ENCODE assay signal across 8 cellular contexts in genomic region chr7:107169120-107170050, GRCh38. TPM values are rescaled to one million over a fixed set of nuclear protein-coding genes. Genes with fewer than 3 reads are reported as not detected.
DNase-seq lines count a peak whose midpoint lies in the region; ATAC-seq, FAIRE-seq and TF ChIP-seq lines count a peak whose summit lies in the region.

No MANE protein-coding gene starts in this region.

- peak overlapping the region; percentile 82 for H2AFZ ChIP-seq in SU-DHL-6 (ENCODE audit: low read depth, low read length, severe bottlenecking)

- peaks cover 50% of the 10 kb centered on the region for H3K4me1 Mint-ChIP-seq in osteocyte (ENCODE audit: unreplicated experiment)

- TF ChIP-seq CTCF in SU-DHL-6 (IDR thresholded peaks at IDR 0.05; ENCODE audit: insufficient read depth, low read length, poor library complexity, severe bottlenecking), result no peak
- TF ChIP-seq CTCF in osteocyte (IDR thresholded peaks at IDR 0.05), result no peak
- TF ChIP-seq CTCF in thoracic aorta (IDR thresholded peaks at IDR 0.05), result no peak

- H3K79me2 ChIP-seq in SU-DHL-6 (ENCODE audit: insufficient read depth, low read length), result peaks cover 23% of the 10 kb centered on the region

- peak; percentile 95 for FAIRE-seq in G401.6 (lab: Jason Lieb, UNC)

- no peaks in the 10 kb centered on the region for H3K9me2 ChIP-seq in SU-DHL-6 (replicated peaks; ENCODE audit: insufficient read depth, low read length)

- H3K4me3 Mint-ChIP-seq in osteocyte (ENCODE audit: unreplicated experiment), result peak overlapping the region; percentile 95

- H3K36me3 Mint-ChIP-seq in osteocyte (ENCODE audit: unreplicated experiment), result no peaks in the 10 kb centered on the region

- no peaks in the 10 kb centered on the region for H3K27me3 Mint-ChIP-seq in osteocyte (ENCODE audit: unreplicated experiment)

- peaks cover 27 to 29% of the 10 kb centered on the region in 2 donors for H3K4me1 ChIP-seq in thoracic aorta (ENCODE audit: control insufficient read depth in 1 of 2, low read depth in 2 of 2)

- H3K4me3 ChIP-seq in SU-DHL-6 (ENCODE audit: insufficient read depth, low read length, poor library complexity, severe bottlenecking), result peak overlapping the region; percentile 74
- peak overlapping the region; percentile 97 for H3K4me3 ChIP-seq in thoracic aorta

- intact Hi-C loops in Right ventricle myocardium inferior (cut with DNase I), result loop anchor here (5.0 to 10.0 kb wide), 3 partner anchors 405 to 1097 kb away; partner anchors contain the start of gene CCDC71L

- H3K27ac ChIP-seq in SU-DHL-6 (ENCODE audit: low read depth, low read length) (peak overlapping the region; percentile 62), thoracic aorta (peak overlapping the region; percentile 93 to 98)

- peaks cover 19% of the 10 kb centered on the region for H3F3A ChIP-seq in SU-DHL-6 (ENCODE audit: insufficient read depth)

- H3K36me3 ChIP-seq in SU-DHL-6 (ENCODE audit: low read length), result no peaks in the 10 kb centered on the region
- H3K36me3 ChIP-seq in thoracic aorta, result no peaks in the 10 kb centered on the region

- H3K27me3 ChIP-seq in SU-DHL-6 (ENCODE audit: low read length) (no peaks in the 10 kb centered on the region), thoracic aorta (replicated peaks; ENCODE audit: insufficient read depth) (no peaks in the 10 kb centered on the region)

- peak overlapping the region; percentile 57 for H3K9ac ChIP-seq in SU-DHL-6 (ENCODE audit: low read length)

- peak overlapping the region; percentile 99 for H3K27ac Mint-ChIP-seq in osteocyte (ENCODE audit: unreplicated experiment)

- DNase-seq in NCI-H1417 treated with DMSO at 0.1 percent for 48 hours (lab: John Stamatoyannopoulos, UW), result peak; percentile 77
- peak; percentile 56 for DNase-seq in activated naive CD8-positive, alpha-beta T cell treated with anti-CD3 and anti-CD28 coated beads, Interleukin-2, amount 50 U/mL, for 16 hours (ENCODE audit: low read depth, low spot score)
- peak; percentile 97 for DNase-seq in Right ventricle myocardium inferior (ENCODE audit: missing footprints)
- peak; percentile 97 for DNase-seq in osteocyte (ENCODE audit: extremely low spot score, unreplicated experiment)
- DNase-seq in thoracic aorta (ENCODE audit: low spot score), result peak; percentile 85

- ATAC-seq in HG02610 (IDR thresholded peaks at IDR 0.05; ENCODE audit: unreplicated experiment) (peak; percentile 18), Right ventricle myocardium inferior (peak; percentile 84), thoracic aorta (ENCODE audit: insufficient number of reproducible peaks, low FRiP score, low read depth) (peak; percentile 56)

- no peaks in the 10 kb centered on the region for H3K9me3 Mint-ChIP-seq in osteocyte (ENCODE audit: unreplicated experiment)

- peak overlapping the region; percentile 73 for H3K4me2 ChIP-seq in SU-DHL-6 (ENCODE audit: low read depth, low read length, poor library complexity, severe bottlenecking)

- H3K9me3 ChIP-seq in SU-DHL-6 (ENCODE audit: insufficient read depth, low read length) (no peaks in the 10 kb centered on the region), thoracic aorta (no peaks in the 10 kb centered on the region)

- no peaks in the 10 kb centered on the region for H4K20me1 ChIP-seq in SU-DHL-6 (ENCODE audit: low read depth, low read length)

RNA-seq across cellular contexts. Expression of gene HBP1, which starts 0.6 kb away (rescaled TPM):
- total RNA-seq in Right ventricle myocardium inferior (65.8 TPM), osteocyte (84.6 and 108 TPM in 2 replicates), thoracic aorta (100 to 1,000 TPM; 127 to 138 TPM)

Comparison
In these comparisons a context has a peak if more than half of its experiments do, and no peak if none do; other contexts are left out.
1. Peak in every context shown above with its lines: DNase-seq, ATAC-seq, H3K4me3 ChIP-seq and H3K27ac ChIP-seq.
2. ATAC-seq: peak in every context shown above with its lines; median percentile 84 in Right ventricle myocardium inferior; 56 in thoracic aorta; 18 in HG02610.